21 cellular contexts compared by ENCODE assay signal in the genomic region with DNA sequence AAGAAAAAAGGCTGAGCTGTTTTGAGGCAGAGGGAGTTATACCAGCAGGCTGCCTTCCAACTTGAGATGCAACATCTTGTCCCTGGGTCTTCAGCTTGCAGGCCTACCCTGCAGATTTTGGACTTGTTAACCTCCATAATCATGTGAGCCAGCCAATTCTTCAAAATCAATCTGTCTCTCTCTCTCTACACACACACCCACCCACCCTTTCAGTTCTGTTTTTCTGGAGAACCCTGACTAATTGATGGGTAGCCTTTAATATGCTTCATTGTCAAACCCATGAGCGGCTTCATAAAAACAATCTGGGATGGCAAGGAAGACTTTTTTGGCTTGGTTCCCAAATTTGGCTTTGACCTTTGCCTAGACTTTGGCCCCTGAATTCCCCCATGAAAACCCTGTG.
"Had no signal": no experiment of that assay in that cellular context is flagged by ENCODE, and none has a peak within 500 bp of the region (broad histone marks: within the 10 kb centered on the region; RNA-seq: fewer than 3 reads in every experiment).

No MANE protein-coding gene starts in this region.

- H3K4me3 ChIP-seq: coronary artery, dorsolateral prefrontal cortex, esophagus squamous epithelium, gastrocnemius medialis, heart left ventricle, hepatocyte, left lung, lower lobe of right lung, mucosa of descending colon had no signal

- H3K9me3 ChIP-seq: esophagus squamous epithelium, gastrocnemius medialis, heart left ventricle, left lung, lower lobe of right lung, mucosa of descending colon had no signal

- H3K4me2 ChIP-seq: hepatocyte had no signal

- ATAC-seq: esophagus mucosa, gastrocnemius medialis, heart left ventricle, left cardiac atrium, left lung, left ventricle myocardium superior, lower lobe of right lung, mucosa of descending colon had no signal

- DNase-seq: dermis blood vessel endothelial cell; dorsolateral prefrontal cortex; effector CD4-positive, alpha-beta T cell; effector memory CD4-positive, alpha-beta T cell; esophagus squamous epithelium; foreskin fibroblast; foreskin melanocyte; gastrocnemius medialis; heart left ventricle; hypothalamus; immature natural killer cell; left cardiac atrium; left lung; left ventricle myocardium superior; lower lobe of right lung; mesenchymal stem cell; mucosa of descending colon; naive B cell had no signal

- H3K27ac ChIP-seq: coronary artery, dorsolateral prefrontal cortex, esophagus squamous epithelium, gastrocnemius medialis, heart left ventricle, hepatocyte, left lung, lower lobe of right lung had no signal

- H3K4me1 ChIP-seq: gastrocnemius medialis, heart left ventricle, left lung, lower lobe of right lung had no signal

- H3K27me3 ChIP-seq: dorsolateral prefrontal cortex, esophagus squamous epithelium, gastrocnemius medialis, heart left ventricle, hepatocyte, left lung had no signal

- H3K36me3 ChIP-seq: esophagus squamous epithelium, gastrocnemius medialis, heart left ventricle, left lung, lower lobe of right lung had no signal

- H2AFZ ChIP-seq: hepatocyte had no signal
